In genomic region chr16:10623059-10623458, GRCh38 we compare ENCODE assay signal across 16 cellular contexts. TPM values are rescaled to one million over a fixed set of nuclear protein-coding genes. Genes with fewer than 3 reads are reported as not detected.
DNase-seq lines count a peak whose midpoint lies in the region; ATAC-seq and TF ChIP-seq lines count a peak whose summit lies in the region.
"Had no signal": no experiment of that assay in that cellular context is flagged by ENCODE, and none has a peak within 500 bp of the region (broad histone marks: within the 10 kb centered on the region; RNA-seq: fewer than 3 reads in every experiment).

No MANE protein-coding gene starts in this region.

- CTCF ChIA-PET in Caco-2 (lab: Charles Lee), result no interaction called here

- peak overlapping the region; percentile 82 for H3K4me3 Mint-ChIP-seq in Caco-2 (ENCODE audit: unreplicated experiment)
- H3K4me3 Mint-ChIP-seq: CD14-positive monocyte; CD8-positive, alpha-beta T cell; GM23338; H9 had no signal

- H3K9me3 ChIP-seq in cardiac muscle cell (ENCODE audit: low read depth), result no peaks in the 10 kb centered on the region
- no peaks in the 10 kb centered on the region for H3K9me3 ChIP-seq in Caco-2
- no peaks in the 10 kb centered on the region for H3K9me3 ChIP-seq in hepatocyte (ENCODE audit: low read depth)
- no peaks in the 10 kb centered on the region for H3K9me3 ChIP-seq in trophoblast cell (ENCODE audit: insufficient read depth, low read depth, low read length)

- intact Hi-C loops in left ventricle myocardium superior (cut with micrococcal nuclease) (no loop called here), Caco-2 (cut with micrococcal nuclease; ENCODE audit: unreplicated experiment) (loop anchor here (5.0 kb wide), 1 partner anchor 114 kb away; no protein-coding TSS in a partner anchor)

- no peaks in the 10 kb centered on the region for H3K79me2 ChIP-seq in hepatocyte
- H3K79me2 ChIP-seq in trophoblast cell (ENCODE audit: control insufficient read depth, insufficient read depth, low read length, poor library complexity), result no peaks in the 10 kb centered on the region

- TF ChIP-seq CTCF in cardiac muscle cell (IDR thresholded peaks at IDR 0.05; ENCODE audit: low read depth, low read length), result no peak
- no peak for TF ChIP-seq CTCF in Caco-2 (IDR thresholded peaks at IDR 0.05; ENCODE audit: insufficient read depth in 1 of 2, low read depth in 1 of 2, low read length in 1 of 2, severe bottlenecking in 1 of 2, unreplicated experiment in 1 of 2)
- no peak for TF ChIP-seq CTCF in hepatocyte (IDR thresholded peaks at IDR 0.05; ENCODE audit: poor library complexity)

- H3K4me1 ChIP-seq in cardiac muscle cell (ENCODE audit: low read depth) (peaks cover 25% of the 10 kb centered on the region), Caco-2 (peaks cover 70% of the 10 kb centered on the region), hepatocyte (ENCODE audit: insufficient read depth) (peaks cover 16% of the 10 kb centered on the region), trophoblast cell (ENCODE audit: control insufficient read depth in 1 of 2, insufficient read depth in 2 of 2, low read length in 2 of 2) (peaks cover 7 to 18% of the 10 kb centered on the region in 2 experiments)

- BruUV-seq in Caco-2 (replicated peaks; lab: Mats Ljungman, UMichigan), result TSS peak; percentile 90

- no peaks in the 10 kb centered on the region for H4K20me1 ChIP-seq in hepatocyte (ENCODE audit: insufficient read depth, poor library complexity, severe bottlenecking)

- no peak overlapping the region for H2BK12ac ChIP-seq in trophoblast cell (ENCODE audit: low read length)

- H3K27ac Mint-ChIP-seq in Caco-2 (ENCODE audit: unreplicated experiment), result peak overlapping the region; percentile 93
- H3K27ac Mint-ChIP-seq: CD8-positive, alpha-beta T cell; GM23338; H9 had no signal

- POLR2A ChIA-PET in Caco-2 (lab: Charles Lee), result interaction anchor here (0.6 kb wide), 1 partner anchor 29 kb away, joined by 3 read pairs; no protein-coding TSS in a partner anchor

- peak overlapping the region; percentile 98 for H3K27ac ChIP-seq in cardiac muscle cell
- peak overlapping the region; percentile 80 for H3K27ac ChIP-seq in hepatocyte
- no peak overlapping the region for H3K27ac ChIP-seq in trophoblast cell (ENCODE audit: low read depth, low read length)
- H3K27ac ChIP-seq: 22Rv1 had no signal

- no peak overlapping the region for H4K8ac ChIP-seq in trophoblast cell (ENCODE audit: low read depth, low read length)

- H3K23ac ChIP-seq in trophoblast cell (ENCODE audit: low read length), result no peak overlapping the region

- no peak overlapping the region for H3K18ac ChIP-seq in trophoblast cell (ENCODE audit: low read length)

- no peaks in the 10 kb centered on the region for H3K36me3 ChIP-seq in cardiac muscle cell
- no peaks in the 10 kb centered on the region for H3K36me3 ChIP-seq in Caco-2 (ENCODE audit: control insufficient read depth, insufficient read depth, low read length)
- no peaks in the 10 kb centered on the region for H3K36me3 ChIP-seq in hepatocyte (replicated peaks; ENCODE audit: insufficient read depth, low read depth)
- H3K36me3 ChIP-seq in trophoblast cell (ENCODE audit: control insufficient read depth in 1 of 2, insufficient read depth in 2 of 2, low read length in 2 of 2), result no peaks in the 10 kb centered on the region

- H3K4me2 ChIP-seq in hepatocyte (no peak overlapping the region), trophoblast cell (ENCODE audit: low read length) (no peak overlapping the region)

- H2BK120ac ChIP-seq in trophoblast cell (ENCODE audit: insufficient read depth, low read length, poor library complexity), result no peak overlapping the region

- H2BK5ac ChIP-seq in trophoblast cell (ENCODE audit: low read depth, low read length, poor library complexity), result no peak overlapping the region

- H3K27me3 ChIP-seq in cardiac muscle cell, result no peaks in the 10 kb centered on the region
- H3K27me3 ChIP-seq in Caco-2 (replicated peaks; ENCODE audit: control insufficient read depth, insufficient read depth, low read length), result no peaks in the 10 kb centered on the region
- H3K27me3 ChIP-seq in hepatocyte, result no peaks in the 10 kb centered on the region
- no peaks in the 10 kb centered on the region for H3K27me3 ChIP-seq in trophoblast cell (ENCODE audit: insufficient read depth, low read length)

- H3K4me1 Mint-ChIP-seq in Caco-2 (ENCODE audit: low read depth, unreplicated experiment), result peaks cover 28% of the 10 kb centered on the region

- peaks cover 10% of the 10 kb centered on the region for H3K9me3 Mint-ChIP-seq in Caco-2 (ENCODE audit: unreplicated experiment)
- H3K9me3 Mint-ChIP-seq: CD8-positive, alpha-beta T cell; GM23338; H9 had no signal

- peaks cover 11% of the 10 kb centered on the region for H3K36me3 Mint-ChIP-seq in Caco-2 (ENCODE audit: insufficient read depth, unreplicated experiment)
- H3K36me3 Mint-ChIP-seq: CD14-positive monocyte; CD8-positive, alpha-beta T cell had no signal

- peak overlapping the region; percentile 31 for H4K91ac ChIP-seq in trophoblast cell (ENCODE audit: low read depth, low read length)

- no peak overlapping the region for H3K14ac ChIP-seq in trophoblast cell (ENCODE audit: low read length)

- no peak overlapping the region for H3K4me3 ChIP-seq in cardiac muscle cell
- no peak overlapping the region for H3K4me3 ChIP-seq in Caco-2 (ENCODE audit: low read depth, low read length)
- H3K4me3 ChIP-seq in hepatocyte, result no peak overlapping the region
- H3K4me3 ChIP-seq in trophoblast cell (ENCODE audit: low read depth, low read length), result no peak overlapping the region
- H3K4me3 ChIP-seq: GM23338 had no signal

- no peak overlapping the region for H4K12ac ChIP-seq in trophoblast cell (ENCODE audit: low read depth, low read length)

- H2AK5ac ChIP-seq in trophoblast cell (ENCODE audit: low read length), result no peak overlapping the region

- ATAC-seq in left ventricle myocardium superior (no peak), GM18907 (IDR thresholded peaks at IDR 0.05; ENCODE audit: unreplicated experiment) (no peak), HG03039 (IDR thresholded peaks at IDR 0.05; ENCODE audit: unreplicated experiment) (no peak)
- ATAC-seq: CD8-positive, alpha-beta T cell had no signal

- H3K4ac ChIP-seq in trophoblast cell (ENCODE audit: low read depth, low read length), result no peak overlapping the region

- H3K9ac ChIP-seq in trophoblast cell (ENCODE audit: low read length), result no peak overlapping the region

- H2AFZ ChIP-seq in hepatocyte (no peak overlapping the region), trophoblast cell (ENCODE audit: insufficient read depth, low read length, poor library complexity) (no peak overlapping the region)

- WGBS in hepatocyte (ENCODE audit: low lambda C conversion rate, missing lambda C conversion rate), result 94% methylated on average over 3 of the region's 3 CpGs
- no CpG with 5 or more reads among the region's 3 CpGs for WGBS in trophoblast cell (ENCODE audit: extremely low coverage, insufficient coverage, insufficient read length)

- H3K9me2 ChIP-seq in hepatocyte (replicated peaks; ENCODE audit: insufficient read depth), result no peaks in the 10 kb centered on the region

- H3K79me1 ChIP-seq in trophoblast cell (ENCODE audit: low read length), result peaks cover 3% of the 10 kb centered on the region

- H3K27me3 Mint-ChIP-seq in Caco-2 (ENCODE audit: insufficient read depth, unreplicated experiment), result no peaks in the 10 kb centered on the region

- DNase-seq in cardiac muscle cell (ENCODE audit: low read depth in 1 of 2, low spot score in 1 of 2) (no peak), left ventricle myocardium superior (no peak), Caco-2 (no peak), hepatocyte (ENCODE audit: low spot score) (no peak), trophoblast cell (no peak), RPMI8226 (no peak)
- DNase-seq: CD8-positive, alpha-beta T cell; COR-L47; DMS53; GF-D8; H9 had no signal

RNA-seq across cellular contexts. Expression of gene EMP2, which starts 42.7 kb away (rescaled TPM):
- total RNA-seq in cardiac muscle cell, result 40.9 and 47.5 TPM in 2 replicates
- 146 and 151 TPM in 2 replicates for polyA plus RNA-seq in cardiac muscle cell
- 96.4 TPM for total RNA-seq in left ventricle myocardium superior
- total RNA-seq in Caco-2 (2022), result 187 and 198 TPM in 2 replicates
- 23.4 and 29.1 TPM in 2 replicates for total RNA-seq in hepatocyte
- polyA plus RNA-seq in hepatocyte, result 93.4 and 147 TPM in 2 replicates
- 34.8 and 40.1 TPM in 2 replicates for polyA plus RNA-seq in trophoblast cell (2013)
- total RNA-seq: CD8-positive, alpha-beta T cell had no signal
- polyA plus RNA-seq: CD14-positive monocyte had no signal
